1 cellular context compared by ENCODE assay signal in genomic region chr19:952680-953500, GRCh38.
TF ChIP-seq lines count a peak whose summit lies in the region.

No MANE protein-coding gene starts in this region.

TF ChIP-seq in HepG2, 621 proteins besides CTCF, POLR2A, EP300 and RAD21 (continued from another document and continues in another):
- TF ChIP-seq HNF1A (IDR thresholded peaks at IDR 0.05; ENCODE audit: low read depth) (no peak), HNF1A (CRISPR knock-in tag; IDR thresholded peaks at IDR 0.05; ENCODE audit: borderline replicate concordance) (peak; percentile 85; the same call in 1 of the 2 replicates), PAF1 (CRISPR knock-in tag; IDR thresholded peaks at IDR 0.05) (peak; percentile 66; the same call in 1 of the 2 replicates), TRIM24 (CRISPR knock-in tag; IDR thresholded peaks at IDR 0.05) (peak; percentile 17; the same call in 1 of the 2 replicates), ZNF772 (CRISPR knock-in tag; IDR thresholded peaks at IDR 0.05) (peak; percentile 83), RFXAP (CRISPR knock-in tag; IDR thresholded peaks at IDR 0.05; ENCODE audit: borderline replicate concordance) (peak; percentile 84), ZNF282 (IDR thresholded peaks at IDR 0.05; ENCODE audit: partially characterized antibody) (no peak), ZNF83 (CRISPR knock-in tag; IDR thresholded peaks at IDR 0.05; ENCODE audit: borderline replicate concordance) (0 out of 2 replicates have a peak, but pooled peaks have one; percentile 77), ZNF768 (CRISPR knock-in tag; IDR thresholded peaks at IDR 0.05) (no peak), ZNF576 (CRISPR knock-in tag; IDR thresholded peaks at IDR 0.05) (no peak), SRF (IDR thresholded peaks at IDR 0.05; ENCODE audit: low read depth, low read length) (peak; percentile 42; the same call in 1 of the 2 replicates), PHF21A (CRISPR knock-in tag; IDR thresholded peaks at IDR 0.05) (peak; percentile 99), MIER2 (CRISPR knock-in tag; IDR thresholded peaks at IDR 0.05) (peak; percentile 40; the same call in 1 of the 2 replicates), CCAR2 (optimal IDR thresholded peaks at IDR 0.05; ENCODE audit: low read depth, low read length) (peak; percentile 61), ZNF432 (CRISPR knock-in tag; IDR thresholded peaks at IDR 0.05; ENCODE audit: borderline replicate concordance) (no peak), ELF4 (CRISPR knock-in tag; IDR thresholded peaks at IDR 0.05; ENCODE audit: borderline replicate concordance) (peak; percentile 37; the same call in 1 of the 2 replicates), ZNF234 (CRISPR knock-in tag; conservative IDR thresholded peaks at IDR 0.05) (no peak), CBX5 (CRISPR knock-in tag; IDR thresholded peaks at IDR 0.05; ENCODE audit: borderline replicate concordance) (peak; percentile 77; the same call in 1 of the 2 replicates), MED8 (CRISPR knock-in tag; IDR thresholded peaks at IDR 0.05; ENCODE audit: insufficient replicate concordance) (peak; percentile 96), NFYC (CRISPR knock-in tag; IDR thresholded peaks at IDR 0.05) (0 out of 2 replicates have a peak, but pooled peaks have one; percentile 13), KDM6A (CRISPR knock-in tag; IDR thresholded peaks at IDR 0.05; ENCODE audit: low read depth) (peak; percentile 100), NFYB (CRISPR knock-in tag; IDR thresholded peaks at IDR 0.05) (no peak), TEAD2 (CRISPR knock-in tag; IDR thresholded peaks at IDR 0.05) (no peak), ZNF609 (CRISPR knock-in tag; IDR thresholded peaks at IDR 0.05; ENCODE audit: borderline replicate concordance) (peak; percentile 86), ELF1 (CRISPR knock-in tag; IDR thresholded peaks at IDR 0.05) (peak; percentile 62), PLRG1 (conservative IDR thresholded peaks at IDR 0.05) (no peak), ETV5 (CRISPR knock-in tag; IDR thresholded peaks at IDR 0.05; ENCODE audit: borderline replicate concordance) (peak; percentile 87), PAX8 (CRISPR knock-in tag; IDR thresholded peaks at IDR 0.05; ENCODE audit: borderline replicate concordance) (no peak), ZNF850 (CRISPR knock-in tag; conservative IDR thresholded peaks at IDR 0.05) (no peak), PRPF4 (IDR thresholded peaks at IDR 0.05; ENCODE audit: low read depth, low read length, poor library complexity, severe bottlenecking) (peak; percentile 65), ZNF556 (CRISPR knock-in tag; IDR thresholded peaks at IDR 0.05; ENCODE audit: borderline replicate concordance) (peak; percentile 74; the same call in 1 of the 2 replicates), FOXA3 (CRISPR knock-in tag; IDR thresholded peaks at IDR 0.05) (peak; percentile 89), TARDBP (CRISPR knock-in tag; IDR thresholded peaks at IDR 0.05) (peak; percentile 92), ZNF616 (CRISPR knock-in tag; IDR thresholded peaks at IDR 0.05; ENCODE audit: low read depth) (0 out of 2 replicates have a peak, but pooled peaks have one; percentile 22), ATF1 (CRISPR knock-in tag; IDR thresholded peaks at IDR 0.05) (no peak), NFIB (CRISPR knock-in tag; IDR thresholded peaks at IDR 0.05; ENCODE audit: borderline replicate concordance) (no peak), KAT2B (IDR thresholded peaks at IDR 0.05; ENCODE audit: borderline replicate concordance, low read depth, low read length) (no peak), JARID2 (CRISPR knock-in tag; IDR thresholded peaks at IDR 0.05; ENCODE audit: insufficient replicate concordance) (no peak), HNRNPH1 (optimal IDR thresholded peaks at IDR 0.05; ENCODE audit: low read depth, low read length) (no peak), MTF1 (CRISPR knock-in tag; IDR thresholded peaks at IDR 0.05) (no peak), ZNF225 (CRISPR knock-in tag; IDR thresholded peaks at IDR 0.05) (0 out of 2 replicates have a peak, but pooled peaks have one; percentile 59), FOXA1 (IDR thresholded peaks at IDR 0.05) (no peak), FOXA1 (CRISPR knock-in tag; IDR thresholded peaks at IDR 0.05) (0 out of 2 replicates have a peak, but pooled peaks have one; percentile 24), ZNF329 (CRISPR knock-in tag; IDR thresholded peaks at IDR 0.05; ENCODE audit: low read depth) (no peak), ZMAT5 (CRISPR knock-in tag; IDR thresholded peaks at IDR 0.05; ENCODE audit: borderline replicate concordance, low read depth) (no peak), MED1 (CRISPR knock-in tag; IDR thresholded peaks at IDR 0.05) (peak; percentile 96), NKX3-1 (CRISPR knock-in tag; IDR thresholded peaks at IDR 0.05) (no peak; the same call in 1 of the 2 replicates)
- TF ChIP-seq, protein P1, sequence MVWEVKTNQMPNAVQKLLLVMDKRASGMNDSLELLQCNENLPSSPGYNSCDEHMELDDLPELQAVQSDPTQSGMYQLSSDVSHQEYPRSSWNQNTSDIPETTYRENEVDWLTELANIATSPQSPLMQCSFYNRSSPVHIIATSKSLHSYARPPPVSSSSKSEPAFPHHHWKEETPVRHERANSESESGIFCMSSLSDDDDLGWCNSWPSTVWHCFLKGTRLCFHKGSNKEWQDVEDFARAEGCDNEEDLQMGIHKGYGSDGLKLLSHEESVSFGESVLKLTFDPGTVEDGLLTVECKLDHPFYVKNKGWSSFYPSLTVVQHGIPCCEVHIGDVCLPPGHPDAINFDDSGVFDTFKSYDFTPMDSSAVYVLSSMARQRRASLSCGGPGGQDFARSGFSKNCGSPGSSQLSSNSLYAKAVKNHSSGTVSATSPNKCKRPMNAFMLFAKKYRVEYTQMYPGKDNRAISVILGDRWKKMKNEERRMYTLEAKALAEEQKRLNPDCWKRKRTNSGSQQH (CRISPR knock-in tag; IDR thresholded peaks at IDR 0.05; ENCODE audit: low read depth), result no peak
- TF ChIP-seq, protein P2, sequence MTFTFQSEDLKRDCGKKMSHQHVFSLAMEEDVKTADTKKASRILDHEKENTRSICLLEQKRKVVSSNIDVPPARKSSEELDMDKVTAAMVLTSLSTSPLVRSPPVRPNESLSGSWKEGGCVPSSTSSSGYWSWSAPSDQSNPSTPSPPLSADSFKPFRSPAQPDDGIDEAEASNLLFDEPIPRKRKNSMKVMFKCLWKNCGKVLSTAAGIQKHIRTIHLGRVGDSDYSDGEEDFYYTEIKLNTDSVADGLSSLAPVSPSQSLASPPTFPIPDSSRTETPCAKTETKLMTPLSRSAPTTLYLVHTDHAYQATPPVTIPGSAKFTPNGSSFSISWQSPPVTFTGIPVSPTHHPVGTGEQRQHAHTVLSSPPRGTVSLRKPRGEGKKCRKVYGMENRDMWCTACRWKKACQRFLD (CRISPR knock-in tag; IDR thresholded peaks at IDR 0.05; ENCODE audit: borderline replicate concordance), result 0 out of 2 replicates have a peak, but pooled peaks have one; percentile 11
- TF ChIP-seq, protein P3, sequence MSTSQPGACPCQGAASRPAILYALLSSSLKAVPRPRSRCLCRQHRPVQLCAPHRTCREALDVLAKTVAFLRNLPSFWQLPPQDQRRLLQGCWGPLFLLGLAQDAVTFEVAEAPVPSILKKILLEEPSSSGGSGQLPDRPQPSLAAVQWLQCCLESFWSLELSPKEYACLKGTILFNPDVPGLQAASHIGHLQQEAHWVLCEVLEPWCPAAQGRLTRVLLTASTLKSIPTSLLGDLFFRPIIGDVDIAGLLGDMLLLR (CRISPR knock-in tag; IDR thresholded peaks at IDR 0.05), result no peak
- TF ChIP-seq, protein P4, sequence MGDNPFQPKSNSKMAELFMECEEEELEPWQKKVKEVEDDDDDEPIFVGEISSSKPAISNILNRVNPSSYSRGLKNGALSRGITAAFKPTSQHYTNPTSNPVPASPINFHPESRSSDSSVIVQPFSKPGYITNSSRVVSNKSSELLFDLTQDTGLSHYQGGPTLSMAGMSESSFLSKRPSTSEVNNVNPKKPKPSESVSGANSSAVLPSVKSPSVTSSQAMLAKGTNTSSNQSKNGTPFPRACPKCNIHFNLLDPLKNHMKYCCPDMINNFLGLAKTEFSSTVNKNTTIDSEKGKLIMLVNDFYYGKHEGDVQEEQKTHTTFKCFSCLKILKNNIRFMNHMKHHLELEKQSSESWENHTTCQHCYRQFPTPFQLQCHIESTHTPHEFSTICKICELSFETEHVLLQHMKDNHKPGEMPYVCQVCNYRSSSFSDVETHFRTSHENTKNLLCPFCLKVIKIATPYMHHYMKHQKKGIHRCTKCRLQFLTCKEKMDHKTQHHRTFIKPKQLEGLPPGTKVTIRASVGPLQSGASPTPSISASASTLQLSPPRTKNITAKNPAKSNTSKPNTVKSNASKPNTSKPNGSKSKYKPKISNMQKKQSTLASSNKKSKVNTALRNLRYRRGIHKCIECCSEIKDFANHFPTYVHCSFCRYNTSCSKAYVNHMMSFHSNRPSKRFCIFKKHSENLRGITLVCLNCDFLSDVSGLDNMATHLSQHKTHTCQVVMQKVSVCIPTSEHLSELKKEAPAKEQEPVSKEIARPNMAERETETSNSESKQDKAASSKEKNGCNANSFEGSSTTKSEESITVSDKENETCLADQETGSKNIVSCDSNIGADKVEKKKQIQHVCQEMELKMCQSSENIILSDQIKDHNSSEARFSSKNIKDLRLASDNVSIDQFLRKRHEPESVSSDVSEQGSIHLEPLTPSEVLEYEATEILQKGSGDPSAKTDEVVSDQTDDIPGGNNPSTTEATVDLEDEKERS (CRISPR knock-in tag; IDR thresholded peaks at IDR 0.05), result peak; percentile 81; the same call in 1 of the 2 replicates
- TF ChIP-seq, protein P5, sequence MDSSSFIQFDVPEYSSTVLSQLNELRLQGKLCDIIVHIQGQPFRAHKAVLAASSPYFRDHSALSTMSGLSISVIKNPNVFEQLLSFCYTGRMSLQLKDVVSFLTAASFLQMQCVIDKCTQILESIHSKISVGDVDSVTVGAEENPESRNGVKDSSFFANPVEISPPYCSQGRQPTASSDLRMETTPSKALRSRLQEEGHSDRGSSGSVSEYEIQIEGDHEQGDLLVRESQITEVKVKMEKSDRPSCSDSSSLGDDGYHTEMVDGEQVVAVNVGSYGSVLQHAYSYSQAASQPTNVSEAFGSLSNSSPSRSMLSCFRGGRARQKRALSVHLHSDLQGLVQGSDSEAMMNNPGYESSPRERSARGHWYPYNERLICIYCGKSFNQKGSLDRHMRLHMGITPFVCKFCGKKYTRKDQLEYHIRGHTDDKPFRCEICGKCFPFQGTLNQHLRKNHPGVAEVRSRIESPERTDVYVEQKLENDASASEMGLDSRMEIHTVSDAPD (CRISPR knock-in tag; IDR thresholded peaks at IDR 0.05), result 0 out of 2 replicates have a peak, but pooled peaks have one; percentile 39
